10 cellular contexts compared by ENCODE assay signal in the genomic region with DNA sequence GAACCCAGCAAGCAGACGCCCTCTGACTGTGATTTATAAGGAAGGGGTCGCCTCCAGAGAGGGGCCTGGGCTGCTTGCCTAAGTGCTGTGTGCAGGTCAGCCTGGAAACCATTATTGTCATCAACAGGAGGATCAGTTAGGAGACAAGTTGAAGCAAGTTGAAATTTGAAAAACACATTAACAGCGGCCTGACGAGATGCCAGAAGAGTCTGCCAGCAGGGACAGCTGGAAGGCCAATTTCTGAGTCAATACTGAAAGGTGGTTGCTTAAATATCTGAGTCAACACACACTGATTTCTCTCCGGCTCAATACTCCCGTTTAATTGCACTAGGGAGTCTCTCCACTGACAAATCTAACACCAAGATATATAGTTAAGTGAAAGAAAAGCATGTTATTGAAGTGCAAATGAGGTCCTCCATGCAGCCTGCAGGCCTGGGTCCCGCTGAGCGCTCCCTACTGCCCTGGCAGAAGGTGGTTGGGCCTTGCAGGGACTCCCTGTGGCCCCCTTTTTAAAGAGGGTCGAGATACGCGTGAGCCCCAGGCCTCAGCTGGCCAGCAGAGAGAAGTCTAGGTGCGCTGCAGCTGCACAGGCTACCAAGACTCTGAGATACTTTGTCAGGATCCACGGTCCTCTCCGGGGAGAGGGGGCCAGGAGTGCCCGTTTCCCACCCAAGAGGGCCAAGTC.
DNase-seq lines count a peak whose midpoint lies in the region; ATAC-seq and TF ChIP-seq lines count a peak whose summit lies in the region.
"Had no signal": no experiment of that assay in that cellular context is flagged by ENCODE, and none has a peak within 500 bp of the region (broad histone marks: within the 10 kb centered on the region; RNA-seq: fewer than 3 reads in every experiment).

No MANE protein-coding gene starts in this region.

- H3K27ac ChIP-seq in mammary epithelial cell (ENCODE audit: insufficient read depth, low read depth, low read length): no peak overlapping the region

- dilution Hi-C loops in mammary epithelial cell (cut with HindIII; ENCODE audit: low sequenced_read_pairs): no loop called here

- peak; percentile 76 for DNase-seq in DMS153 (lab: John Stamatoyannopoulos, UW)
- DNase-seq in NCI-H146 treated with DMSO at 0.1 percent for 48 hours (lab: John Stamatoyannopoulos, UW; ENCODE audit: unreplicated experiment): peak; percentile 92
- peak; percentile 92 for DNase-seq in mammary epithelial cell
- peak; percentile 30 for DNase-seq in medulla oblongata (ENCODE audit: extremely low spot score)
- no peak for DNase-seq in GF-D8 (lab: John Stamatoyannopoulos, UW)
- no peak for DNase-seq in DMS53 treated with DMSO at 0.1 percent for 48 hours (lab: John Stamatoyannopoulos, UW; ENCODE audit: unreplicated experiment)
- DNase-seq: activated CD4-positive, alpha-beta T cell treated with anti-CD3 and anti-CD28 coated beads for 36 hours had no signal

- H2AFZ ChIP-seq in mammary epithelial cell (ENCODE audit: low read depth, low read length): peak overlapping the region; percentile 32

- peak overlapping the region; percentile 56 for H3K4me2 ChIP-seq in mammary epithelial cell (ENCODE audit: insufficient read depth, low read depth, low read length)

- no peaks in the 10 kb centered on the region for H3K36me3 ChIP-seq in mammary epithelial cell (ENCODE audit: insufficient read depth, low read length)

- peaks cover 17% of the 10 kb centered on the region for H3K4me1 ChIP-seq in mammary epithelial cell (ENCODE audit: insufficient read depth, low read length)

- H3K9me3 ChIP-seq in mammary epithelial cell (replicated peaks; ENCODE audit: insufficient read depth, low read length): no peaks in the 10 kb centered on the region

- WGBS in mammary epithelial cell (ENCODE audit: low coverage, missing lambda C conversion rate): 48% methylated on average over 15 of the region's 15 CpGs

- BruUV-seq in mammary epithelial cell (replicated peaks; lab: Mats Ljungman, UMichigan): no TSS peak

- CTCF ChIA-PET in mammary epithelial cell (lab: Charles Lee; ENCODE audit: low non-redundant PET): no interaction called here

- no peaks in the 10 kb centered on the region for H3K27me3 ChIP-seq in mammary epithelial cell (ENCODE audit: insufficient read depth, low read length)

- no peak overlapping the region for H3K9ac ChIP-seq in mammary epithelial cell (ENCODE audit: insufficient read depth, low read length)

- intact Hi-C loops in mammary epithelial cell (cut with micrococcal nuclease): no loop called here

- H3K4me3 ChIP-seq in mammary epithelial cell (replicated peaks in 1 of 3; ENCODE audit: insufficient read depth in 1 of 3, low read depth in 2 of 3, low read length in 3 of 3): no peak overlapping the region
- H3K4me3 ChIP-seq: skin epidermis had no signal

- ATAC-seq in HG03342 (IDR thresholded peaks at IDR 0.05; ENCODE audit: unreplicated experiment) (no peak), HG02798 (IDR thresholded peaks at IDR 0.05; ENCODE audit: poor library complexity, unreplicated experiment) (no peak)
- ATAC-seq: activated CD4-positive, alpha-beta T cell treated with anti-CD3 and anti-CD28 coated beads for 36 hours had no signal

- TF ChIP-seq CTCF in mammary epithelial cell (conservative IDR thresholded peaks at IDR 0.05 in 1 of 2, IDR thresholded peaks at IDR 0.05 in 1 of 2; ENCODE audit: extremely low read depth in 1 of 2, insufficient read depth in 1 of 2, low read depth in 1 of 2, low read length in 2 of 2): no peak

- no peaks in the 10 kb centered on the region for H3K79me2 ChIP-seq in mammary epithelial cell (ENCODE audit: insufficient read depth, low read length)

- in situ Hi-C loops in mammary epithelial cell (cut with MboI; ENCODE audit: low sequenced_read_pairs in 2 of 2): no loop called here

- no peaks in the 10 kb centered on the region for H4K20me1 ChIP-seq in mammary epithelial cell (ENCODE audit: insufficient read depth, low read length)

Comparison
In these comparisons a context has a peak if more than half of its experiments do, and no peak if none do; other contexts are left out.
1. DNase-seq: peak in DMS153 (single experiment), NCI-H146 treated with DMSO at 0.1 percent for 48 hours (single experiment), mammary epithelial cell (single experiment) and medulla oblongata (single experiment); none in GF-D8 (single experiment) and DMS53 treated with DMSO at 0.1 percent for 48 hours (single experiment).